In genomic region chr5:37888476-37888875, GRCh38 we compare ENCODE assay signal across 22 cellular contexts. TPM values are rescaled to one million over a fixed set of nuclear protein-coding genes. Genes with fewer than 3 reads are reported as not detected.
DNase-seq lines count a peak whose midpoint lies in the region; ATAC-seq and TF ChIP-seq lines count a peak whose summit lies in the region.
"Had no signal": no experiment of that assay in that cellular context is flagged by ENCODE, and none has a peak within 500 bp of the region (broad histone marks: within the 10 kb centered on the region; RNA-seq: fewer than 3 reads in every experiment).

No MANE protein-coding gene starts in this region.

- ATAC-seq in foreskin keratinocyte (peak; percentile 80), GM21723 (IDR thresholded peaks at IDR 0.05; ENCODE audit: unreplicated experiment) (no peak)
- ATAC-seq: body of pancreas; lower lobe of right lung; sciatic nerve; stimulated activated naive CD8-positive, alpha-beta T cell treated with anti-CD3 and anti-CD28 coated beads, Interleukin-15, Interleukin-2, amounts not matched to agents 100 U/mL and 50 U/mL, for 24 hours; WTC11 had no signal

- TF ChIP-seq POLR2A in esophagus muscularis mucosa (IDR thresholded peaks at IDR 0.05; ENCODE audit: low read depth): no peak

- POLR2A ChIA-PET in BJ (lab: Charles Lee): no interaction called here

- TF ChIP-seq EP300 in esophagus muscularis mucosa (IDR thresholded peaks at IDR 0.05): no peak

- TF ChIP-seq CTCF in BJ (IDR thresholded peaks at IDR 0.05; ENCODE audit: insufficient read depth, low read depth, low read length): no peak
- peak; percentile 16 for TF ChIP-seq CTCF in foreskin keratinocyte (conservative IDR thresholded peaks at IDR 0.05)
- no peak for TF ChIP-seq CTCF in esophagus muscularis mucosa (IDR thresholded peaks at IDR 0.05)

- H3K4me3 ChIP-seq in BJ (ENCODE audit: low read depth, low read length) (no peak overlapping the region), esophagus muscularis mucosa (no peak overlapping the region)
- H3K4me3 ChIP-seq: body of pancreas, colonic mucosa, lower lobe of right lung had no signal

- peak overlapping the region; percentile 81 for H3K27ac ChIP-seq in foreskin keratinocyte
- H3K27ac ChIP-seq in esophagus muscularis mucosa (replicated peaks in 1 of 4): no peak overlapping the region
- H3K27ac ChIP-seq: body of pancreas, colonic mucosa, lower lobe of right lung had no signal

- H3K27me3 ChIP-seq in BJ (ENCODE audit: control insufficient read depth, insufficient read depth, low read length) (no peaks in the 10 kb centered on the region), foreskin keratinocyte (no peaks in the 10 kb centered on the region), esophagus muscularis mucosa (no peaks in the 10 kb centered on the region)
- H3K27me3 ChIP-seq: body of pancreas, colonic mucosa had no signal

- no peaks in the 10 kb centered on the region for H3K9me3 ChIP-seq in esophagus muscularis mucosa
- H3K9me3 ChIP-seq: body of pancreas, colonic mucosa, lower lobe of right lung had no signal

- H3K4me1 ChIP-seq in foreskin keratinocyte (peaks cover 23% of the 10 kb centered on the region), esophagus muscularis mucosa (peaks cover 0 to 9% (median 8%) of the 10 kb centered on the region in 4 donors)
- H3K4me1 ChIP-seq: body of pancreas, colonic mucosa, lower lobe of right lung had no signal

- 78% methylated on average over 6 of the region's 6 CpGs for WGBS in esophagus muscularis mucosa

- DNase-seq in BJ (ENCODE audit: low read depth): peak; percentile 36
- peak; percentile 64 for DNase-seq in HPDE6-E6E7 (ENCODE audit: extremely low spot score)
- peak; percentile 44 for DNase-seq in T1000 (lab: John Stamatoyannopoulos, UW)
- peak; percentile 72 to 87 for DNase-seq in foreskin keratinocyte
- DNase-seq in esophagus muscularis mucosa (ENCODE audit: extremely low spot score): no peak
- no peak for DNase-seq in NCI-H1436 treated with DMSO at 0.1 percent for 48 hours (lab: John Stamatoyannopoulos, UW)
- no peak for DNase-seq in dermis blood vessel endothelial cell
- DNase-seq: activated CD4-positive, alpha-beta memory T cell treated with anti-CD3 and anti-CD28 coated beads, Interleukin-2, amount 10 ng/mL, durations not matched to agents 7 days and 5 days; activated naive CD4-positive, alpha-beta T cell treated with anti-CD3 and anti-CD28 coated beads for 36 hours; activated T-cell treated with anti-CD3 and anti-CD28 coated beads, Interleukin-2, amount 50 U/mL, for 1 hour; body of pancreas; colonic mucosa; lower lobe of right lung; NCI-H2029; NCI-H510A treated with DMSO at 0.1 percent for 48 hours; SIG-M5; stimulated activated naive CD8-positive, alpha-beta T cell treated with anti-CD3 and anti-CD28 coated beads, Interleukin-15, Interleukin-2, amounts not matched to agents 100 U/mL and 50 U/mL, for 24 hours; trophoblast cell had no signal

- CTCF ChIA-PET in BJ (lab: Yijun Ruan, JAX): interaction anchor here (0.7 kb wide), 1 partner anchor 10 kb away, joined by 4 read pairs; no protein-coding TSS in a partner anchor

- no peaks in the 10 kb centered on the region for H3K36me3 ChIP-seq in BJ (ENCODE audit: control insufficient read depth, insufficient read depth, low read length)
- H3K36me3 ChIP-seq in esophagus muscularis mucosa: no peaks in the 10 kb centered on the region
- H3K36me3 ChIP-seq: colonic mucosa, lower lobe of right lung had no signal

- intact Hi-C loops in esophagus muscularis mucosa (cut with DNase I): no loop called here

RNA-seq across cellular contexts. Expression of gene GDNF, which starts 48.6 kb away (rescaled TPM):
- polyA plus RNA-seq in BJ (2011; rRNA removed) (0.81 and 1.3 TPM in 2 replicates), foreskin keratinocyte (0.62 and 1.1 TPM in 2 replicates)
- 0.52 and 0.82 TPM in 2 replicates for polyA minus RNA-seq in BJ (2011; rRNA and poly(A)+ RNA removed)
- total RNA-seq in foreskin keratinocyte (1.1 and 1.7 TPM in 2 replicates), esophagus muscularis mucosa (10 to 100 TPM in 1 of 4 donors, 1 to 10 TPM in 3; 2.0 to 10.1 (median 5.0) TPM), dermis blood vessel endothelial cell (not detected in 2 replicates)
- total RNA-seq: activated CD4-positive, alpha-beta memory T cell treated with anti-CD3 and anti-CD28 coated beads, Interleukin-2, amount 10 ng/mL, durations not matched to agents 7 days and 5 days; activated naive CD4-positive, alpha-beta T cell treated with anti-CD3 and anti-CD28 coated beads for 36 hours; body of pancreas; lower lobe of right lung; sciatic nerve; T-helper 1 cell treated with Interleukin-12 subunit alpha and Interleukin-12 subunit beta and Interleukin-4 antibody, amounts not matched to agents 30 ng/mL and 1 ng/mL, for 36 hours had no signal

Comparison
In these comparisons a context has a peak if more than half of its experiments do, and no peak if none do; other contexts are left out.
1. DNase-seq: peak in BJ (single experiment), HPDE6-E6E7 (single experiment), T1000 (single experiment) and foreskin keratinocyte (2 of 2); none in esophagus muscularis mucosa (single experiment), NCI-H1436 treated with DMSO at 0.1 percent for 48 hours (single experiment) and dermis blood vessel endothelial cell (single experiment).